Comparison of ENCODE assay signal across 23 cellular contexts in genomic region chr2:195369217-195369587, GRCh38.
"Had no signal": no experiment of that assay in that cellular context is flagged by ENCODE, and none has a peak within 500 bp of the region (broad histone marks: within the 10 kb centered on the region; RNA-seq: fewer than 3 reads in every experiment).

No MANE protein-coding gene starts in this region.

- DNase-seq: islet precursor cell; left ventricle myocardium inferior; naive thymus-derived CD8-positive, alpha-beta T cell; pancreas; posterior cingulate gyrus; retina; right cardiac atrium; stimulated activated CD4-positive, alpha-beta T cell treated with anti-CD3 and anti-CD28 coated beads, Interleukin-12 subunit alpha, Interleukin-12 subunit beta, amount 100 ng/mL, for 4 hours; stimulated activated CD4-positive, alpha-beta T cell treated with anti-CD3 and anti-CD28 coated beads, Interleukin-15, amount 100 ng/mL, for 24 hours; stimulated activated CD4-positive, alpha-beta T cell treated with anti-CD3 and anti-CD28 coated beads, Interleukin-2, amount 100 ng/mL, for 24 hours; stimulated activated CD4-positive, alpha-beta T cell treated with anti-CD3 and anti-CD28 coated beads, Interleukin-4, amount 100 ng/mL, for 1 hour; stimulated activated naive CD4-positive, alpha-beta T cell; tibial artery; trophoblast cell; upper lobe of right lung had no signal

- H3K27me3 ChIP-seq: hepatocyte, pancreas, suprapubic skin, tibial artery, upper lobe of right lung had no signal

- H3K4me2 ChIP-seq: hepatocyte had no signal

- ATAC-seq: naive thymus-derived CD8-positive, alpha-beta T cell; pancreas; right cardiac atrium; sciatic nerve; upper lobe of right lung had no signal

- H3K27ac ChIP-seq: hepatocyte, left ventricle myocardium inferior, pancreas, skin epidermis, suprapubic skin, thoracic aorta, tibial artery, upper lobe of right lung had no signal

- H2AFZ ChIP-seq: hepatocyte had no signal

- H3K36me3 ChIP-seq: left ventricle myocardium inferior, pancreas, prostate gland, suprapubic skin, thoracic aorta, tibial artery, upper lobe of right lung had no signal

- H3K4me3 ChIP-seq: hepatocyte, left ventricle myocardium inferior, lung, pancreas, prostate gland, skin epidermis, suprapubic skin, thoracic aorta, tibial artery, upper lobe of right lung had no signal

- H3K9me3 ChIP-seq: left ventricle myocardium inferior, pancreas, prostate gland, suprapubic skin, thoracic aorta, tibial artery, upper lobe of right lung had no signal

- H3K4me1 ChIP-seq: left ventricle myocardium inferior, pancreas, prostate gland, suprapubic skin, tibial artery, upper lobe of right lung had no signal

- H3K79me2 ChIP-seq: hepatocyte had no signal

- FAIRE-seq: pancreas, urothelium cell line had no signal
